In genomic region chr1:216456682-216457081, GRCh38 we compare ENCODE assay signal across 12 cellular contexts. TPM values are rescaled to one million over a fixed set of nuclear protein-coding genes. Genes with fewer than 3 reads are reported as not detected.
DNase-seq lines count a peak whose midpoint lies in the region; TF ChIP-seq lines count a peak whose summit lies in the region.
"Had no signal": no experiment of that assay in that cellular context is flagged by ENCODE, and none has a peak within 500 bp of the region (broad histone marks: within the 10 kb centered on the region; RNA-seq: fewer than 3 reads in every experiment).

No MANE protein-coding gene starts in this region.

- no peaks in the 10 kb centered on the region for H3K9me3 ChIP-seq in mesodermal cell (ENCODE audit: control insufficient read depth, low read length)
- H3K9me3 ChIP-seq: BLaER1 had no signal

- H3K4me1 ChIP-seq in mesodermal cell (ENCODE audit: control insufficient read depth, insufficient read depth, low read length, poor library complexity, severe bottlenecking): peaks cover 15% of the 10 kb centered on the region
- H3K4me1 ChIP-seq: BLaER1, spleen had no signal

- H3K4me1 Mint-ChIP-seq in endothelial cell (ENCODE audit: unreplicated experiment): peaks cover 4% of the 10 kb centered on the region

- peak; percentile 8 for DNase-seq in AG20443 (ENCODE audit: low spot score)
- DNase-seq in M059J (ENCODE audit: low read depth): peak; percentile 87
- DNase-seq in cerebellar cortex (ENCODE audit: low spot score): peak; percentile 4
- DNase-seq in COLO668 (lab: John Stamatoyannopoulos, UW; ENCODE audit: unreplicated experiment): no peak
- DNase-seq in endothelial cell (ENCODE audit: low spot score): no peak
- DNase-seq in activated CD8-positive, alpha-beta memory T cell treated with anti-CD3 and anti-CD28 coated beads, Interleukin-2, amount 50 U/mL, for 48 hours: no peak
- no peak for DNase-seq in NCI-H226
- DNase-seq: caudate nucleus, spleen had no signal

- peak overlapping the region; percentile 32 for H3K27ac ChIP-seq in mesodermal cell (ENCODE audit: low read depth, low read length, severe bottlenecking)
- H3K27ac ChIP-seq: BLaER1, spleen had no signal

- H3K27me3 Mint-ChIP-seq in endothelial cell (ENCODE audit: unreplicated experiment): peaks cover 1% of the 10 kb centered on the region

- no peak overlapping the region for H3K4me3 ChIP-seq in mesodermal cell (ENCODE audit: extremely low read depth, insufficient read depth, low read length, poor library complexity, severe bottlenecking)
- H3K4me3 ChIP-seq: BLaER1, spleen had no signal

- H3K4me3 Mint-ChIP-seq in endothelial cell (ENCODE audit: unreplicated experiment): no peak overlapping the region

- no peak overlapping the region for H3K27ac Mint-ChIP-seq in endothelial cell (ENCODE audit: unreplicated experiment)

- no peaks in the 10 kb centered on the region for H3K36me3 ChIP-seq in mesodermal cell (ENCODE audit: control insufficient read depth, insufficient read depth, low read length)
- H3K36me3 ChIP-seq: BLaER1, spleen had no signal

- 57 to 64% methylated on average over 2 of the region's 3 CpGs for WGBS in mesodermal cell (ENCODE audit: insufficient coverage in 2 of 2), 2 experiments

- no peak for TF ChIP-seq CTCF in endothelial cell (IDR thresholded peaks at IDR 0.05; ENCODE audit: unreplicated experiment)

- H3K9me3 Mint-ChIP-seq in endothelial cell (ENCODE audit: unreplicated experiment): no peaks in the 10 kb centered on the region

- H3K36me3 Mint-ChIP-seq in endothelial cell (ENCODE audit: low read depth, unreplicated experiment): no peaks in the 10 kb centered on the region

RNA-seq across cellular contexts. Expression of gene USH2A, which starts 33.4 kb away (rescaled TPM):
- not detected in 2 replicates for total RNA-seq in M059J (2014; rRNA removed; shearing (Covaris generic))
- 0.26 TPM for polyA plus RNA-seq in mesodermal cell (2013, experiment 1 of 2)
- 0.10 TPM for polyA plus RNA-seq in mesodermal cell (2013, experiment 2 of 2)
- total RNA-seq in endothelial cell (ENCODE audit: unreplicated experiment): not detected
- total RNA-seq: HT-29, spleen had no signal

Comparison
In these comparisons a context has a peak if more than half of its experiments do, and no peak if none do; other contexts are left out.
1. DNase-seq: peak in AG20443 (single experiment), M059J (single experiment) and cerebellar cortex (single experiment); none in COLO668 (single experiment), endothelial cell (single experiment), activated CD8-positive, alpha-beta memory T cell treated with anti-CD3 and anti-CD28 coated beads, Interleukin-2, amount 50 U/mL, for 48 hours (single experiment) and NCI-H226 (single experiment).